8 cellular contexts compared by ENCODE assay signal in genomic region chr5:172114875-172115422, GRCh38.
DNase-seq lines count a peak whose midpoint lies in the region; ATAC-seq and TF ChIP-seq lines count a peak whose summit lies in the region.

No MANE protein-coding gene starts in this region.

- no peaks in the 10 kb centered on the region for H4K20me1 ChIP-seq in Loucy (ENCODE audit: insufficient read depth, low read length, poor library complexity, severe bottlenecking)

- H2AFZ ChIP-seq in Loucy (ENCODE audit: low read length), result no peak overlapping the region

- no peak for TF ChIP-seq CTCF in Loucy (conservative IDR thresholded peaks at IDR 0.05; ENCODE audit: low read length)

- peak overlapping the region; percentile 64 for H3K4me2 ChIP-seq in Loucy (ENCODE audit: low read depth, low read length, poor library complexity, severe bottlenecking)

- peaks cover 25% of the 10 kb centered on the region for H3K79me2 ChIP-seq in Loucy (ENCODE audit: insufficient read depth, low read length)

- H3K9me2 ChIP-seq in Loucy (replicated peaks; ENCODE audit: low read depth, low read length), result no peaks in the 10 kb centered on the region

- no peaks in the 10 kb centered on the region; the same call in 1 of the 2 replicates for H3F3A ChIP-seq in Loucy (ENCODE audit: low read depth)

- peak; percentile 71 for DNase-seq in activated CD8-positive, alpha-beta memory T cell treated with anti-CD3 and anti-CD28 coated beads, Interleukin-2, amount 50 U/mL, for 4 hours
- peak; percentile 56 to 69 for DNase-seq in left colon
- DNase-seq in stimulated activated CD8-positive, alpha-beta memory T cell treated with anti-CD3 and anti-CD28 coated beads, Interleukin-7, amount 100 ng/mL, for 4 hours (ENCODE audit: low read depth in 2 of 2), result peak; percentile 72 to 77
- DNase-seq in middle frontal gyrus (ENCODE audit: extremely low spot score, low spot score), result no peak
- DNase-seq in ACHN, result no peak

- no peaks in the 10 kb centered on the region for H3K9me3 ChIP-seq in Loucy (ENCODE audit: insufficient read depth, low read depth, low read length)

- H3K36me3 ChIP-seq in Loucy (ENCODE audit: insufficient read depth, low read length), result peaks cover 16% of the 10 kb centered on the region; the same call in 1 of the 2 replicates

- H3K4me3 ChIP-seq in GM08714 (ENCODE audit: low read length), result peak overlapping the region; percentile 53; the same call in 1 of the 2 replicates
- peak overlapping the region; percentile 28 for H3K4me3 ChIP-seq in Loucy (ENCODE audit: low read length, poor library complexity, severe bottlenecking)

- peak; percentile 46 for ATAC-seq in GM21723 (IDR thresholded peaks at IDR 0.05; ENCODE audit: unreplicated experiment)
- ATAC-seq in left colon, result peak; percentile 22

- no peaks in the 10 kb centered on the region for H3K27me3 ChIP-seq in Loucy (ENCODE audit: insufficient read depth, low read length, poor library complexity, severe bottlenecking)

- H3K4me1 ChIP-seq in Loucy (ENCODE audit: insufficient read depth, low read length, poor library complexity, severe bottlenecking), result peaks cover 58% of the 10 kb centered on the region

- in situ Hi-C loops in ACHN (cut with HindIII; ENCODE audit: low pct_ligation_motif_present, low pct_unique_long_range_greater_than_20kb, low sequenced_read_pairs), result no loop called here

- intact Hi-C loops in left colon (cut with DNase I, micrococcal nuclease), result loop anchor here in 1 of 2 donors (10.0 kb wide), 1 partner anchor 70 kb away; the partner anchor contains the start of gene STK10

- peak overlapping the region; percentile 73 for H3K9ac ChIP-seq in Loucy (ENCODE audit: low read depth, low read length, poor library complexity, severe bottlenecking)

Comparison
In these comparisons a context has a peak if more than half of its experiments do, and no peak if none do; other contexts are left out.
1. DNase-seq: peak in activated CD8-positive, alpha-beta memory T cell treated with anti-CD3 and anti-CD28 coated beads, Interleukin-2, amount 50 U/mL, for 4 hours (single experiment), left colon (2 of 2) and stimulated activated CD8-positive, alpha-beta memory T cell treated with anti-CD3 and anti-CD28 coated beads, Interleukin-7, amount 100 ng/mL, for 4 hours (2 of 2); none in middle frontal gyrus (single experiment) and ACHN (single experiment).